ENCODE assay signal across 20 cellular contexts in the genomic region with DNA sequence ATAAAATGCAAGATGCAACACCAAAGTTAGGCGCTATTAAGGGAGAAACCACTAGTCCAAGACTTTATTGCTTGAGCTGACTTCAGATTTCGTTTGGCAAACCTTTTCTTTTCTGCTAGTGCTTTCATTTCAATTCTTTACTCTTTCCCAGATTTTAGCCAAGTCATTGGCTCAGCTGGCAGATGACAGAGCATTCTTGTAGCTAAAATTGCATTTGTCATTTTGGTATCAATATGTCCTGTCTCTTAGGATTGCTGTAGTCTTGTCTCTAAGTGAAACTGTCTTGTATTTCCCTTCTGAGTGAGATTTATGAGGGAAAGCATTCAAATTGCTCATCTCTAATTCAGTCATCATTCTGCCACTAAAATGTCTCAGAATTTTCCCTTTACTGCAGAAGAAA.
"Had no signal": no experiment of that assay in that cellular context is flagged by ENCODE, and none has a peak within 500 bp of the region (broad histone marks: within the 10 kb centered on the region; RNA-seq: fewer than 3 reads in every experiment).

No MANE protein-coding gene starts in this region.

- H3K79me2 ChIP-seq: hepatocyte had no signal

- H3K4me1 Mint-ChIP-seq: naive thymus-derived CD4-positive, alpha-beta T cell; neural crest cell had no signal

- H3K4me2 ChIP-seq: hepatocyte had no signal

- DNase-seq: effector memory CD8-positive, alpha-beta T cell; foreskin melanocyte; head of caudate nucleus; kidney; left cardiac atrium; left ventricle myocardium inferior; lower lobe of right lung; mesenchymal stem cell; naive thymus-derived CD4-positive, alpha-beta T cell; sigmoid colon; small intestine; stimulated activated CD4-positive, alpha-beta T cell treated with anti-CD3 and anti-CD28 coated beads, Interleukin-2, amount 100 ng/mL, for 48 hours; stimulated activated naive CD4-positive, alpha-beta T cell treated with Interleukin-2 at 50 U/mL for 16 hours; trophoblast cell had no signal

- H3K36me3 ChIP-seq: esophagus muscularis mucosa, left ventricle myocardium inferior, lower lobe of right lung, right atrium auricular region, sigmoid colon had no signal

- H3K27ac ChIP-seq: epithelial cell of prostate, esophagus muscularis mucosa, hepatocyte, left ventricle myocardium inferior, lower lobe of right lung, right atrium auricular region, sigmoid colon had no signal

- H3K4me3 ChIP-seq: esophagus muscularis mucosa, hepatocyte, left ventricle myocardium inferior, lower lobe of right lung, right atrium auricular region, sigmoid colon had no signal

- H2AFZ ChIP-seq: hepatocyte had no signal

- H3K36me3 Mint-ChIP-seq: naive thymus-derived CD4-positive, alpha-beta T cell had no signal

- H3K27me3 ChIP-seq: hepatocyte, right atrium auricular region had no signal

- ATAC-seq: effector memory CD8-positive, alpha-beta T cell; left cardiac atrium; lower lobe of right lung; naive thymus-derived CD4-positive, alpha-beta T cell had no signal

- H3K9me3 Mint-ChIP-seq: dendritic cell treated with granulocyte-macrophage colony-stimulating factor and Interleukin-4, amounts not matched to agents 40 ng/mL and 50 ng/mL, for 4 days; effector memory CD8-positive, alpha-beta T cell; naive thymus-derived CD4-positive, alpha-beta T cell; neural crest cell had no signal

- H3K4me1 ChIP-seq: esophagus muscularis mucosa, left ventricle myocardium inferior, lower lobe of right lung, right atrium auricular region, sigmoid colon had no signal

- H3K4me3 Mint-ChIP-seq: dendritic cell treated with granulocyte-macrophage colony-stimulating factor and Interleukin-4, amounts not matched to agents 40 ng/mL and 50 ng/mL, for 4 days; effector memory CD8-positive, alpha-beta T cell; naive thymus-derived CD4-positive, alpha-beta T cell; neural crest cell had no signal

- H3K9me3 ChIP-seq: esophagus muscularis mucosa, left ventricle myocardium inferior, lower lobe of right lung, right atrium auricular region, sigmoid colon had no signal

- H3K27ac Mint-ChIP-seq: dendritic cell treated with granulocyte-macrophage colony-stimulating factor and Interleukin-4, amounts not matched to agents 40 ng/mL and 50 ng/mL, for 4 days; effector memory CD8-positive, alpha-beta T cell; naive thymus-derived CD4-positive, alpha-beta T cell had no signal
